In genomic region chr1:48810740-48811139, GRCh38 we compare ENCODE assay signal across 14 cellular contexts.
"Had no signal": no experiment of that assay in that cellular context is flagged by ENCODE, and none has a peak within 500 bp of the region (broad histone marks: within the 10 kb centered on the region; RNA-seq: fewer than 3 reads in every experiment).

No MANE protein-coding gene starts in this region.

- H3K4me3 ChIP-seq: left lung, pancreas, tibial artery had no signal

- H3K36me3 Mint-ChIP-seq: activated naive CD8-positive, alpha-beta T cell treated with anti-CD3 and anti-CD28 coated beads for 36 hours; naive thymus-derived CD4-positive, alpha-beta T cell; stimulated activated memory B cell treated with anti-CD40 and anti-IgM and Interleukin-4, amounts not matched to agents 10 μg/mL and 1 μg/mL and 100 μg/mL, for 72 hours had no signal

- H3K4me1 ChIP-seq: left lung, pancreas had no signal

- FAIRE-seq: islet of Langerhans, pancreas, urothelium cell line had no signal

- H3K9me3 Mint-ChIP-seq: activated naive CD8-positive, alpha-beta T cell treated with anti-CD3 and anti-CD28 coated beads for 36 hours; stimulated activated memory B cell treated with anti-CD40 and anti-IgM and Interleukin-4, amounts not matched to agents 10 μg/mL and 1 μg/mL and 100 μg/mL, for 72 hours had no signal

- ATAC-seq: left lung; naive thymus-derived CD4-positive, alpha-beta T cell; pancreas; stimulated activated memory B cell treated with anti-CD40 and anti-IgM and Interleukin-4, amounts not matched to agents 10 μg/mL and 1 μg/mL and 100 μg/mL, for 72 hours had no signal

- DNase-seq: activated CD4-positive, alpha-beta T cell treated with anti-CD3 and anti-CD28 coated beads, Interleukin-2, amount 10 ng/mL, durations not matched to agents 7 days and 5 days; activated CD8-positive, alpha-beta memory T cell treated with anti-CD3 and anti-CD28 coated beads, Interleukin-2, amount 50 U/mL, for 48 hours; activated naive CD8-positive, alpha-beta T cell treated with anti-CD3 and anti-CD28 coated beads for 36 hours; brain microvascular endothelial cell; cortex of kidney; effector memory CD4-positive, alpha-beta T cell; left lung; naive thymus-derived CD4-positive, alpha-beta T cell; pancreas; retina; tibial artery had no signal

- H3K9me3 ChIP-seq: left lung, pancreas, tibial artery had no signal

- H3K27ac Mint-ChIP-seq: activated CD4-positive, alpha-beta T cell treated with anti-CD3 and anti-CD28 coated beads, Interleukin-2, amount 10 ng/mL, durations not matched to agents 7 days and 5 days; activated naive CD8-positive, alpha-beta T cell treated with anti-CD3 and anti-CD28 coated beads for 36 hours; naive thymus-derived CD4-positive, alpha-beta T cell; stimulated activated memory B cell treated with anti-CD40 and anti-IgM and Interleukin-4, amounts not matched to agents 10 μg/mL and 1 μg/mL and 100 μg/mL, for 72 hours had no signal

- H3K27ac ChIP-seq: brain microvascular endothelial cell, left lung, pancreas, tibial artery had no signal

- H3K4me3 Mint-ChIP-seq: activated CD4-positive, alpha-beta T cell treated with anti-CD3 and anti-CD28 coated beads, Interleukin-2, amount 10 ng/mL, durations not matched to agents 7 days and 5 days; activated naive CD8-positive, alpha-beta T cell treated with anti-CD3 and anti-CD28 coated beads for 36 hours; naive thymus-derived CD4-positive, alpha-beta T cell; stimulated activated memory B cell treated with anti-CD40 and anti-IgM and Interleukin-4, amounts not matched to agents 10 μg/mL and 1 μg/mL and 100 μg/mL, for 72 hours had no signal

- H3K27me3 ChIP-seq: brain microvascular endothelial cell, left lung, pancreas, tibial artery had no signal

- H3K36me3 ChIP-seq: brain microvascular endothelial cell, left lung, pancreas, tibial artery had no signal

- H3K4me1 Mint-ChIP-seq: activated CD4-positive, alpha-beta T cell treated with anti-CD3 and anti-CD28 coated beads, Interleukin-2, amount 10 ng/mL, durations not matched to agents 7 days and 5 days; activated naive CD8-positive, alpha-beta T cell treated with anti-CD3 and anti-CD28 coated beads for 36 hours had no signal
